17 cellular contexts compared by ENCODE assay signal in genomic region chr5:161311141-161311708, GRCh38.
DNase-seq lines count a peak whose midpoint lies in the region; ATAC-seq, FAIRE-seq and TF ChIP-seq lines count a peak whose summit lies in the region.
"Had no signal": no experiment of that assay in that cellular context is flagged by ENCODE, and none has a peak within 500 bp of the region (broad histone marks: within the 10 kb centered on the region; RNA-seq: fewer than 3 reads in every experiment).

No MANE protein-coding gene starts in this region.

- H3K36me3 ChIP-seq in WERI-Rb-1 = no peaks in the 10 kb centered on the region

- no peaks in the 10 kb centered on the region for H3K36me3 Mint-ChIP-seq in activated naive CD8-positive, alpha-beta T cell treated with anti-CD3 and anti-CD28 coated beads for 36 hours
- H3K36me3 Mint-ChIP-seq: type B pancreatic cell had no signal

- no peaks in the 10 kb centered on the region for H3K4me1 Mint-ChIP-seq in activated naive CD8-positive, alpha-beta T cell treated with anti-CD3 and anti-CD28 coated beads for 36 hours
- H3K4me1 Mint-ChIP-seq: neural crest cell had no signal

- no peak overlapping the region for H3K27ac Mint-ChIP-seq in activated naive CD8-positive, alpha-beta T cell treated with anti-CD3 and anti-CD28 coated beads for 36 hours
- H3K27ac Mint-ChIP-seq: type B pancreatic cell had no signal

- H3K9me3 Mint-ChIP-seq in activated naive CD8-positive, alpha-beta T cell treated with anti-CD3 and anti-CD28 coated beads for 36 hours = no peaks in the 10 kb centered on the region
- H3K9me3 Mint-ChIP-seq: type B pancreatic cell had no signal

- TF ChIP-seq CTCF in WERI-Rb-1 (IDR thresholded peaks at IDR 0.05; ENCODE audit: low read depth, low read length) = no peak

- peak; percentile 93 for FAIRE-seq in GM18507 (lab: Jason Lieb, UNC)
- FAIRE-seq: frontal cortex had no signal

- H3K27me3 Mint-ChIP-seq in activated naive CD8-positive, alpha-beta T cell treated with anti-CD3 and anti-CD28 coated beads for 36 hours = no peaks in the 10 kb centered on the region

- H3K4me3 ChIP-seq in WERI-Rb-1 (ENCODE audit: low read depth, low read length) = no peak overlapping the region

- no peak overlapping the region for H3K4me3 Mint-ChIP-seq in activated naive CD8-positive, alpha-beta T cell treated with anti-CD3 and anti-CD28 coated beads for 36 hours
- H3K4me3 Mint-ChIP-seq: neural crest cell, type B pancreatic cell had no signal

- H3K9me3 ChIP-seq in WERI-Rb-1 (ENCODE audit: severe bottlenecking) = no peaks in the 10 kb centered on the region

- no peak overlapping the region for H3K27ac ChIP-seq in WERI-Rb-1
- H3K27ac ChIP-seq: RWPE1 had no signal

- ATAC-seq in GM19468 (IDR thresholded peaks at IDR 0.05; ENCODE audit: extremely low read depth, unreplicated experiment) = peak; percentile 93
- ATAC-seq in HG02870 (IDR thresholded peaks at IDR 0.05; ENCODE audit: unreplicated experiment) = peak; percentile 92
- ATAC-seq in HG03457 (IDR thresholded peaks at IDR 0.05; ENCODE audit: unreplicated experiment) = peak; percentile 90
- ATAC-seq: left colon had no signal

- H3K27me3 ChIP-seq in WERI-Rb-1 (ENCODE audit: insufficient read depth, low read depth, severe bottlenecking) = peaks cover 38% of the 10 kb centered on the region

- peak; percentile 8 for DNase-seq in GM18507 (ENCODE audit: extremely low spot score, insufficient read length, low read depth)
- no peak for DNase-seq in GDM1 (lab: John Stamatoyannopoulos, UW)
- DNase-seq in WERI-Rb-1 = no peak
- DNase-seq in midbrain (lab: John Stamatoyannopoulos, UW) = no peak
- no peak for DNase-seq in activated naive CD8-positive, alpha-beta T cell treated with anti-CD3 and anti-CD28 coated beads for 36 hours
- DNase-seq: AML-193, dermis blood vessel endothelial cell, HCEC 1CT, left colon, NCI-H2227 treated with DMSO at 0.1 percent for 48 hours had no signal
